ENCODE assay signal across 20 cellular contexts in genomic region chr4:3384391-3384770, GRCh38. TPM values are rescaled to one million over a fixed set of nuclear protein-coding genes. Genes with fewer than 3 reads are reported as not detected.
DNase-seq lines count a peak whose midpoint lies in the region; ATAC-seq, FAIRE-seq and TF ChIP-seq lines count a peak whose summit lies in the region.
"Had no signal": no experiment of that assay in that cellular context is flagged by ENCODE, and none has a peak within 500 bp of the region (broad histone marks: within the 10 kb centered on the region; RNA-seq: fewer than 3 reads in every experiment).

No MANE protein-coding gene starts in this region.

- H3K9me3 ChIP-seq in RWPE2 (ENCODE audit: severe bottlenecking) = no peaks in the 10 kb centered on the region
- no peaks in the 10 kb centered on the region for H3K9me3 ChIP-seq in endothelial cell of umbilical vein (replicated peaks; ENCODE audit: control insufficient read depth, insufficient read depth, low read length)
- peaks cover 4% of the 10 kb centered on the region for H3K9me3 ChIP-seq in lower lobe of right lung
- no peaks in the 10 kb centered on the region for H3K9me3 ChIP-seq in thoracic aorta
- peaks cover 7% of the 10 kb centered on the region; the same call in 1 of the 2 replicates for H3K9me3 ChIP-seq in Caco-2

- CTCF ChIA-PET in endothelial cell of umbilical vein (lab: Charles Lee) = interaction anchor here (1.2 kb wide), 2 partner anchors 15 to 24 kb away, joined by 4 read pairs; no protein-coding TSS in a partner anchor
- CTCF ChIA-PET in Caco-2 (lab: Charles Lee) = no interaction called here

- H3K36me3 ChIP-seq in RWPE2 (ENCODE audit: low read depth) (no peaks in the 10 kb centered on the region), endothelial cell of umbilical vein (ENCODE audit: control insufficient read depth in 2 of 2, extremely low read depth in 1 of 2, insufficient read depth in 2 of 2, low read length in 2 of 2) (no peaks in the 10 kb centered on the region), lower lobe of right lung (no peaks in the 10 kb centered on the region), thoracic aorta (no peaks in the 10 kb centered on the region), Caco-2 (ENCODE audit: control insufficient read depth, insufficient read depth, low read length) (no peaks in the 10 kb centered on the region)

- peak overlapping the region; percentile 25 for H3K4me3 ChIP-seq in RWPE2 (ENCODE audit: severe bottlenecking)
- H3K4me3 ChIP-seq in endothelial cell of umbilical vein (replicated peaks in 1 of 3; ENCODE audit: insufficient read depth in 1 of 3, low read depth in 1 of 3, low read length in 3 of 3) = no peak overlapping the region
- H3K4me3 ChIP-seq in lower lobe of right lung = peak overlapping the region; percentile 47
- H3K4me3 ChIP-seq in thoracic aorta = peak overlapping the region; percentile 43
- H3K4me3 ChIP-seq in Caco-2 (ENCODE audit: low read depth, low read length) = no peak overlapping the region

- TF ChIP-seq POLR2A in endothelial cell of umbilical vein (IDR thresholded peaks at IDR 0.05; ENCODE audit: low read depth, low read length) = no peak

- no peak overlapping the region for H3K4me3 Mint-ChIP-seq in Caco-2 (ENCODE audit: unreplicated experiment)
- H3K4me3 Mint-ChIP-seq: activated T-cell treated with anti-CD3 and anti-CD28 coated beads, Interleukin-2, amount 50 U/mL, for 4 hours had no signal

- no peak overlapping the region for H2AFZ ChIP-seq in endothelial cell of umbilical vein (ENCODE audit: low read depth, low read length)

- TF ChIP-seq CTCF in RWPE2 (IDR thresholded peaks at IDR 0.05; ENCODE audit: poor library complexity, severe bottlenecking) = no peak
- TF ChIP-seq CTCF in endothelial cell of umbilical vein (IDR thresholded peaks at IDR 0.05; ENCODE audit: extremely low read depth in 1 of 2, insufficient read depth in 1 of 2, low read depth in 1 of 2, low read length in 2 of 2) = no peak
- no peak for TF ChIP-seq CTCF in lower lobe of right lung (IDR thresholded peaks at IDR 0.05)
- no peak for TF ChIP-seq CTCF in thoracic aorta (IDR thresholded peaks at IDR 0.05)
- no peak for TF ChIP-seq CTCF in Caco-2 (IDR thresholded peaks at IDR 0.05; ENCODE audit: insufficient read depth in 1 of 2, low read depth in 1 of 2, low read length in 1 of 2, severe bottlenecking in 1 of 2, unreplicated experiment in 1 of 2)

- BruUV-seq in endothelial cell of umbilical vein (replicated peaks; lab: Mats Ljungman, UMichigan) = no TSS peak
- BruUV-seq in Caco-2 (replicated peaks; lab: Mats Ljungman, UMichigan) = no TSS peak

- H3K27me3 ChIP-seq in RWPE2 (ENCODE audit: insufficient read depth, poor library complexity, severe bottlenecking) (no peaks in the 10 kb centered on the region), endothelial cell of umbilical vein (ENCODE audit: control insufficient read depth in 2 of 2, insufficient read depth in 2 of 2, low read length in 2 of 2) (no peaks in the 10 kb centered on the region), lower lobe of right lung (ENCODE audit: low read depth) (no peaks in the 10 kb centered on the region), thoracic aorta (replicated peaks; ENCODE audit: insufficient read depth) (no peaks in the 10 kb centered on the region), Caco-2 (replicated peaks; ENCODE audit: control insufficient read depth, insufficient read depth, low read length) (no peaks in the 10 kb centered on the region)

- intact Hi-C loops in endothelial cell of umbilical vein (cut with micrococcal nuclease) = no loop called here
- intact Hi-C loops in lower lobe of right lung (cut with DNase I) = no loop called here
- intact Hi-C loops in Caco-2 (cut with micrococcal nuclease; ENCODE audit: unreplicated experiment) = no loop called here

- H3K27me3 Mint-ChIP-seq in Caco-2 (ENCODE audit: insufficient read depth, unreplicated experiment) = no peaks in the 10 kb centered on the region

- H3K4me1 ChIP-seq in RWPE2 (ENCODE audit: insufficient read depth, poor library complexity, severe bottlenecking) (peaks cover 19% of the 10 kb centered on the region), endothelial cell of umbilical vein (ENCODE audit: control insufficient read depth, extremely low read depth, insufficient read depth, low read length) (peaks cover 37% of the 10 kb centered on the region), lower lobe of right lung (peaks cover 48% of the 10 kb centered on the region), thoracic aorta (ENCODE audit: control insufficient read depth in 1 of 2, low read depth in 2 of 2) (peaks cover 10 to 29% of the 10 kb centered on the region in 2 donors), Caco-2 (no peaks in the 10 kb centered on the region)

- H3K79me2 ChIP-seq in endothelial cell of umbilical vein (ENCODE audit: control insufficient read depth, insufficient read depth, low read length) = peaks cover 5% of the 10 kb centered on the region

- no peaks in the 10 kb centered on the region for H4K20me1 ChIP-seq in endothelial cell of umbilical vein (replicated peaks; ENCODE audit: control insufficient read depth, extremely low read depth, insufficient read depth, low read length)

- dilution Hi-C loops in endothelial cell of umbilical vein (cut with MboI; ENCODE audit: extremely low pct_ligation_motif_present, low sequenced_read_pairs) = no loop called here

- POLR2A ChIA-PET in endothelial cell of umbilical vein (lab: Charles Lee) (no interaction called here), Caco-2 (lab: Charles Lee) (no interaction called here)

- peaks cover 8% of the 10 kb centered on the region for H3K9me3 Mint-ChIP-seq in Caco-2 (ENCODE audit: unreplicated experiment)

- H3K9ac ChIP-seq in endothelial cell of umbilical vein (replicated peaks; ENCODE audit: extremely low read depth, insufficient read depth, low read length) = no peak overlapping the region
- H3K9ac ChIP-seq: KMS-11 had no signal

- DNase-seq in RWPE2 (ENCODE audit: low spot score) (peak; percentile 70), endothelial cell of umbilical vein (ENCODE audit: low read depth, low spot score) (no peak), lower lobe of right lung (peak; percentile 64), thoracic aorta (ENCODE audit: low spot score) (no peak), Caco-2 (no peak), 8988T (no peak), midbrain (lab: John Stamatoyannopoulos, UW) (no peak)
- DNase-seq: activated CD4-positive, alpha-beta T cell treated with anti-CD3 and anti-CD28 coated beads, Interleukin-2, amount 50 U/mL, for 4 hours; activated T-cell treated with anti-CD3 and anti-CD28 coated beads, Interleukin-2, amount 50 U/mL, for 4 hours; AML-193; central memory CD4-positive, alpha-beta T cell; DMS153; NCI-H1105; NCI-H2171 treated with DMSO at 0.1 percent for 48 hours; SHP77; stimulated activated naive CD4-positive, alpha-beta T cell treated with Interleukin-2 at 50 U/mL for 16 hours had no signal

- ATAC-seq in RWPE2 (ENCODE audit: low read depth) = peak; percentile 9; the same call in 1 of the 3 replicates
- peak; percentile 24 to 46 for ATAC-seq in lower lobe of right lung
- ATAC-seq in thoracic aorta (ENCODE audit: insufficient number of reproducible peaks, low FRiP score, low read depth) = no peak
- no peak for ATAC-seq in GM21515 (IDR thresholded peaks at IDR 0.05; ENCODE audit: unreplicated experiment)
- ATAC-seq: activated T-cell treated with anti-CD3 and anti-CD28 coated beads, Interleukin-2, amount 50 U/mL, for 4 hours had no signal

- no peak overlapping the region for H3K27ac Mint-ChIP-seq in Caco-2 (ENCODE audit: unreplicated experiment)

- peak overlapping the region; percentile 97 for H3K27ac ChIP-seq in RWPE2 (ENCODE audit: poor library complexity, severe bottlenecking)
- H3K27ac ChIP-seq in endothelial cell of umbilical vein (ENCODE audit: insufficient read depth, low read depth, low read length) = no peak overlapping the region
- peak overlapping the region; percentile 90 for H3K27ac ChIP-seq in lower lobe of right lung
- H3K27ac ChIP-seq in thoracic aorta = no peak overlapping the region
- H3K27ac ChIP-seq: KMS-11 had no signal

- H3K36me3 Mint-ChIP-seq in Caco-2 (ENCODE audit: insufficient read depth, unreplicated experiment) = no peaks in the 10 kb centered on the region

- H3K4me2 ChIP-seq in endothelial cell of umbilical vein (ENCODE audit: insufficient read depth, low read length) = no peak overlapping the region
- H3K4me2 ChIP-seq: KMS-11 had no signal

- peaks cover 5% of the 10 kb centered on the region for H3K4me1 Mint-ChIP-seq in Caco-2 (ENCODE audit: low read depth, unreplicated experiment)

- no peaks in the 10 kb centered on the region for H3K9me1 ChIP-seq in endothelial cell of umbilical vein (replicated peaks; ENCODE audit: control insufficient read depth, extremely low read depth, insufficient read depth, low read length)

- FAIRE-seq in endothelial cell of umbilical vein (lab: Jason Lieb, UNC) = peak; percentile 24

TF ChIP-seq in endothelial cell of umbilical vein, 7 proteins besides CTCF, POLR2A, EP300 and RAD21:
- no peak for TF ChIP-seq GATA2 (IDR thresholded peaks at IDR 0.05; ENCODE audit: insufficient read depth, insufficient read length, low read depth, low read length)
- TF ChIP-seq POLR2AphosphoS5 (IDR thresholded peaks at IDR 0.05; ENCODE audit: insufficient read depth, low read depth, low read length) = no peak
- TF ChIP-seq MYC (IDR thresholded peaks at IDR 0.05; ENCODE audit: low read depth, low read length) = no peak
- TF ChIP-seq EZH2 (IDR thresholded peaks at IDR 0.05; ENCODE audit: borderline replicate concordance, low read depth, low read length, severe bottlenecking) = no peak
- TF ChIP-seq FOS (IDR thresholded peaks at IDR 0.05; ENCODE audit: borderline replicate concordance, insufficient read depth, low read length) = no peak
- TF ChIP-seq, protein P1, sequence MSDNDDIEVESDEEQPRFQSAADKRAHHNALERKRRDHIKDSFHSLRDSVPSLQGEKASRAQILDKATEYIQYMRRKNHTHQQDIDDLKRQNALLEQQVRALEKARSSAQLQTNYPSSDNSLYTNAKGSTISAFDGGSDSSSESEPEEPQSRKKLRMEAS (IDR thresholded peaks at IDR 0.05; ENCODE audit: insufficient read depth, insufficient read length) = no peak
- no peak for TF ChIP-seq JUN (IDR thresholded peaks at IDR 0.05; ENCODE audit: borderline replicate concordance, insufficient read depth, insufficient read length, low read depth)
TF ChIP-seq in endothelial cell of umbilical vein: peak in this region for 0.

RNA-seq across cellular contexts. Expression of gene HGFAC, which starts 57.4 kb away (rescaled TPM):
- total RNA-seq in endothelial cell of umbilical vein = 0.42 and 0.49 TPM in 2 replicates
- 0.24 and 0.36 TPM in 2 replicates for polyA plus RNA-seq in endothelial cell of umbilical vein
- 0.07 TPM in 1 of 2 replicates, not detected in the other for polyA plus RNA-seq in endothelial cell of umbilical vein (2011; cell fraction: cytosol; rRNA removed)
- 2.2 and 2.6 TPM in 2 replicates for polyA plus RNA-seq in endothelial cell of umbilical vein (2011; cell fraction: nucleus; rRNA removed)
- polyA plus RNA-seq in endothelial cell of umbilical vein (2012) = 0.35 TPM in 1 of 2 replicates, not detected in the other
- polyA minus RNA-seq in endothelial cell of umbilical vein = 0.56 TPM in 1 of 2 replicates, not detected in the other
- polyA minus RNA-seq in endothelial cell of umbilical vein (2011; cell fraction: cytosol; rRNA and poly(A)+ RNA removed) = not detected
- polyA minus RNA-seq in endothelial cell of umbilical vein (2011; cell fraction: nucleus; rRNA and poly(A)+ RNA removed) = 0.43 and 0.63 TPM in 2 replicates
- total RNA-seq in lower lobe of right lung = 1.0 TPM
- total RNA-seq in thoracic aorta = under 1 TPM in 1 of 2 donors, not detected in 1; 0.95 TPM
- 0.48 and 0.79 TPM in 2 replicates for total RNA-seq in Caco-2 (2022)
- total RNA-seq: mononuclear cell; T-helper 2 cell treated with Interferon-gamma antibody and Interleukin-4, amounts not matched to agents 100 ng/mL and 5 ng/mL, for 36 hours had no signal

Comparison
In these comparisons a context has a peak if more than half of its experiments do, and no peak if none do; other contexts are left out.
1. ATAC-seq: peak in RWPE2 (single experiment) and lower lobe of right lung (2 of 2); none in thoracic aorta (single experiment) and GM21515 (single experiment).
2. DNase-seq: peak in RWPE2 (single experiment) and lower lobe of right lung (single experiment); none in endothelial cell of umbilical vein (single experiment), thoracic aorta (single experiment), Caco-2 (0 of 2), 8988T (single experiment) and midbrain (single experiment).
3. H3K27ac ChIP-seq: peak in RWPE2 (single experiment) and lower lobe of right lung (single experiment); none in endothelial cell of umbilical vein (single experiment) and thoracic aorta (0 of 2).
4. H3K4me3 ChIP-seq: peak in RWPE2 (single experiment), lower lobe of right lung (single experiment) and thoracic aorta (single experiment); none in endothelial cell of umbilical vein (0 of 3) and Caco-2 (single experiment).